In the genomic region with DNA sequence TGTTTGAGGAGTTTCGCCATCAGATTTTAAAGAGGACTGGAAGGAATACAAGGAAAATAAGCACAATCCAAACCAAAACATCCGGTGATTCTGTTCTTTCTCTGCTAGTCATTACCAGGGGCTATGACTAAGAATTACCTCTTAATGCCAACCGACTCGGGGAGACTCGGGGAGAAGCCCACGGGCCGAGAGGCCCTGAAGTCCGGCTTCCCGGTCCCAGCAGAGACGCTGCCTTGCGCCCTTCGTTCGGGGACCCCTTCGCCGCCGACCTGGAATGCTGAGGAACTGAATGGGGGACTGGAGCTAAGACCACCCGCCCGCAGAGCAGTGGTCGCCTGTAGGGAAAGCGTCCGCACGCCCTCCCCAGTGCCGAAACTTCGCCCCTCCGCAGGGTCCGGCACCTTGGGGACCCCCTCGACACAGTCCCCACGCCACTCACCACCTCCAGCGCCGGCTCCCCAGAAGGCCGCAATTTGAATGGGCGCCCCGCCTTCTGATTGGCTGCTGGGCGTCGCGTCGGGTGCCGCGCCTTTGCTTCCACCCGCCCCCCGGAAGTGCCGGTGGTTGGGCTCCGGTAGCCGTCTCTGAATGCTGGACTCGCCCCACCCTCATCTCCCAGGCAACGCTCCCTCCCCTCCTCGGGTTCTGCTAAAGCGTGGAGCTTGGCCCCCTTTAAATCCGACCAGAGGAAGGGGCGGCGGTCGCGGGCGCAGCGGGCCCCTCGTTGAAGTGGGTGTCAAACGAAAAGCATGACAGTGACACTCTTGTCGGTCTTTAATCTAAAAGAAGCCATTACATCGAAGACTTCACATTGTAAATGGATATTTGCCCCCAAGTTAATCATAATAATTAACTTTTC, we compare ENCODE assay signal across 1 cellular context.
TF ChIP-seq lines count a peak whose summit lies in the region.

KIF14 (minus strand) TSS at position 479 of the 859 bp plus-strand sequence. CDS start 2,028 bp downstream, outside the sequence.

TF ChIP-seq in HepG2, 621 proteins besides CTCF, POLR2A, EP300 and RAD21 (continued from another document and continues in another):
- TF ChIP-seq ZNF703 (CRISPR knock-in tag; IDR thresholded peaks at IDR 0.05; ENCODE audit: borderline replicate concordance) (no peak), ZNF136 (CRISPR knock-in tag; IDR thresholded peaks at IDR 0.05; ENCODE audit: low read depth) (no peak), AHR (CRISPR knock-in tag; IDR thresholded peaks at IDR 0.05) (no peak), TAF15 (IDR thresholded peaks at IDR 0.05; ENCODE audit: low read depth, low read length, poor library complexity, severe bottlenecking) (peak; percentile 91), ZNF33A (CRISPR knock-in tag; IDR thresholded peaks at IDR 0.05; ENCODE audit: borderline replicate concordance) (no peak), HMG20B (CRISPR knock-in tag; conservative IDR thresholded peaks at IDR 0.05) (no peak), ELK4 (CRISPR knock-in tag; IDR thresholded peaks at IDR 0.05; ENCODE audit: borderline replicate concordance) (no peak), RFX5 (IDR thresholded peaks at IDR 0.05; ENCODE audit: low read depth, low read length) (peak; percentile 40; the same call in 1 of the 2 replicates), PRDM15 (CRISPR knock-in tag; IDR thresholded peaks at IDR 0.05) (peak; percentile 98), ZBTB1 (CRISPR knock-in tag; IDR thresholded peaks at IDR 0.05; ENCODE audit: borderline replicate concordance) (no peak), ZNF790 (CRISPR knock-in tag; IDR thresholded peaks at IDR 0.05; ENCODE audit: borderline replicate concordance) (no peak), DNMT1 (CRISPR knock-in tag; IDR thresholded peaks at IDR 0.05) (no peak), DZIP1 (CRISPR knock-in tag; IDR thresholded peaks at IDR 0.05) (no peak), SP2 (CRISPR knock-in tag; IDR thresholded peaks at IDR 0.05) (peak; percentile 89), MIXL1 (CRISPR knock-in tag; IDR thresholded peaks at IDR 0.05) (no peak), ZNF713 (CRISPR knock-in tag; IDR thresholded peaks at IDR 0.05) (no peak), ZNF569 (CRISPR knock-in tag; IDR thresholded peaks at IDR 0.05; ENCODE audit: borderline replicate concordance) (no peak), NR2F2 (IDR thresholded peaks at IDR 0.05; ENCODE audit: borderline replicate concordance, low read depth) (no peak), ATF1 (CRISPR knock-in tag; IDR thresholded peaks at IDR 0.05) (peak; percentile 91), PHF21A (CRISPR knock-in tag; IDR thresholded peaks at IDR 0.05) (peak; percentile 33; the same call in 1 of the 2 replicates), ZBTB25 (CRISPR knock-in tag; IDR thresholded peaks at IDR 0.05) (peak; percentile 34; the same call in 1 of the 2 replicates)
- TF ChIP-seq, protein P1, sequence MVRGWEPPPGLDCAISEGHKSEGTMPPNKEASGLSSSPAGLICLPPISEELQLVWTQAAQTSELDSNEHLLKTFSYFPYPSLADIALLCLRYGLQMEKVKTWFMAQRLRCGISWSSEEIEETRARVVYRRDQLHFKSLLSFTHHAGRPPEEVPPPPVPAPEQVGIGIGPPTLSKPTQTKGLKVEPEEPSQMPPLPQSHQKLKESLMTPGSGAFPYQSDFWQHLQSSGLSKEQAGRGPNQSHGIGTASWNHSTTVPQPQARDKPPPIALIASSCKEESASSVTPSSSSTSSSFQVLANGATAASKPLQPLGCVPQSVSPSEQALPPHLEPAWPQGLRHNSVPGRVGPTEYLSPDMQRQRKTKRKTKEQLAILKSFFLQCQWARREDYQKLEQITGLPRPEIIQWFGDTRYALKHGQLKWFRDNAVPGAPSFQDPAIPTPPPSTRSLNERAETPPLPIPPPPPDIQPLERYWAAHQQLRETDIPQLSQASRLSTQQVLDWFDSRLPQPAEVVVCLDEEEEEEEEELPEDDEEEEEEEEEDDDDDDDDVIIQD (CRISPR knock-in tag; IDR thresholded peaks at IDR 0.05; ENCODE audit: low read depth) = 0 out of 2 replicates have a peak, but pooled peaks have one; percentile 36
- TF ChIP-seq, protein P2, sequence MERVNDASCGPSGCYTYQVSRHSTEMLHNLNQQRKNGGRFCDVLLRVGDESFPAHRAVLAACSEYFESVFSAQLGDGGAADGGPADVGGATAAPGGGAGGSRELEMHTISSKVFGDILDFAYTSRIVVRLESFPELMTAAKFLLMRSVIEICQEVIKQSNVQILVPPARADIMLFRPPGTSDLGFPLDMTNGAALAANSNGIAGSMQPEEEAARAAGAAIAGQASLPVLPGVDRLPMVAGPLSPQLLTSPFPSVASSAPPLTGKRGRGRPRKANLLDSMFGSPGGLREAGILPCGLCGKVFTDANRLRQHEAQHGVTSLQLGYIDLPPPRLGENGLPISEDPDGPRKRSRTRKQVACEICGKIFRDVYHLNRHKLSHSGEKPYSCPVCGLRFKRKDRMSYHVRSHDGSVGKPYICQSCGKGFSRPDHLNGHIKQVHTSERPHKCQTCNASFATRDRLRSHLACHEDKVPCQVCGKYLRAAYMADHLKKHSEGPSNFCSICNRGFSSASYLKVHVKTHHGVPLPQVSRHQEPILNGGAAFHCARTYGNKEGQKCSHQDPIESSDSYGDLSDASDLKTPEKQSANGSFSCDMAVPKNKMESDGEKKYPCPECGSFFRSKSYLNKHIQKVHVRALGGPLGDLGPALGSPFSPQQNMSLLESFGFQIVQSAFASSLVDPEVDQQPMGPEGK (CRISPR knock-in tag; IDR thresholded peaks at IDR 0.05) = peak; percentile 85
- TF ChIP-seq, protein P3, sequence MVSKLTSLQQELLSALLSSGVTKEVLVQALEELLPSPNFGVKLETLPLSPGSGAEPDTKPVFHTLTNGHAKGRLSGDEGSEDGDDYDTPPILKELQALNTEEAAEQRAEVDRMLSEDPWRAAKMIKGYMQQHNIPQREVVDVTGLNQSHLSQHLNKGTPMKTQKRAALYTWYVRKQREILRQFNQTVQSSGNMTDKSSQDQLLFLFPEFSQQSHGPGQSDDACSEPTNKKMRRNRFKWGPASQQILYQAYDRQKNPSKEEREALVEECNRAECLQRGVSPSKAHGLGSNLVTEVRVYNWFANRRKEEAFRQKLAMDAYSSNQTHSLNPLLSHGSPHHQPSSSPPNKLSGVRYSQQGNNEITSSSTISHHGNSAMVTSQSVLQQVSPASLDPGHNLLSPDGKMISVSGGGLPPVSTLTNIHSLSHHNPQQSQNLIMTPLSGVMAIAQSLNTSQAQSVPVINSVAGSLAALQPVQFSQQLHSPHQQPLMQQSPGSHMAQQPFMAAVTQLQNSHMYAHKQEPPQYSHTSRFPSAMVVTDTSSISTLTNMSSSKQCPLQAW (CRISPR knock-in tag; IDR thresholded peaks at IDR 0.05) = peak; percentile 43; the same call in 1 of the 2 replicates
- TF ChIP-seq, protein P4, sequence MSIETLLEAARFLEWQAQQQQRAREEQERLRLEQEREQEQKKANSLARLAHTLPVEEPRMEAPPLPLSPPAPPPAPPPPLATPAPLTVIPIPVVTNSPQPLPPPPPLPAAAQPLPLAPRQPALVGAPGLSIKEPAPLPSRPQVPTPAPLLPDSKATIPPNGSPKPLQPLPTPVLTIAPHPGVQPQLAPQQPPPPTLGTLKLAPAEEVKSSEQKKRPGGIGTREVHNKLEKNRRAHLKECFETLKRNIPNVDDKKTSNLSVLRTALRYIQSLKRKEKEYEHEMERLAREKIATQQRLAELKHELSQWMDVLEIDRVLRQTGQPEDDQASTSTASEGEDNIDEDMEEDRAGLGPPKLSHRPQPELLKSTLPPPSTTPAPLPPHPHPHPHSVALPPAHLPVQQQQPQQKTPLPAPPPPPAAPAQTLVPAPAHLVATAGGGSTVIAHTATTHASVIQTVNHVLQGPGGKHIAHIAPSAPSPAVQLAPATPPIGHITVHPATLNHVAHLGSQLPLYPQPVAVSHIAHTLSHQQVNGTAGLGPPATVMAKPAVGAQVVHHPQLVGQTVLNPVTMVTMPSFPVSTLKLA (IDR thresholded peaks at IDR 0.05) = peak; percentile 34; the same call in 1 of the 2 replicates
- TF ChIP-seq, protein P5, sequence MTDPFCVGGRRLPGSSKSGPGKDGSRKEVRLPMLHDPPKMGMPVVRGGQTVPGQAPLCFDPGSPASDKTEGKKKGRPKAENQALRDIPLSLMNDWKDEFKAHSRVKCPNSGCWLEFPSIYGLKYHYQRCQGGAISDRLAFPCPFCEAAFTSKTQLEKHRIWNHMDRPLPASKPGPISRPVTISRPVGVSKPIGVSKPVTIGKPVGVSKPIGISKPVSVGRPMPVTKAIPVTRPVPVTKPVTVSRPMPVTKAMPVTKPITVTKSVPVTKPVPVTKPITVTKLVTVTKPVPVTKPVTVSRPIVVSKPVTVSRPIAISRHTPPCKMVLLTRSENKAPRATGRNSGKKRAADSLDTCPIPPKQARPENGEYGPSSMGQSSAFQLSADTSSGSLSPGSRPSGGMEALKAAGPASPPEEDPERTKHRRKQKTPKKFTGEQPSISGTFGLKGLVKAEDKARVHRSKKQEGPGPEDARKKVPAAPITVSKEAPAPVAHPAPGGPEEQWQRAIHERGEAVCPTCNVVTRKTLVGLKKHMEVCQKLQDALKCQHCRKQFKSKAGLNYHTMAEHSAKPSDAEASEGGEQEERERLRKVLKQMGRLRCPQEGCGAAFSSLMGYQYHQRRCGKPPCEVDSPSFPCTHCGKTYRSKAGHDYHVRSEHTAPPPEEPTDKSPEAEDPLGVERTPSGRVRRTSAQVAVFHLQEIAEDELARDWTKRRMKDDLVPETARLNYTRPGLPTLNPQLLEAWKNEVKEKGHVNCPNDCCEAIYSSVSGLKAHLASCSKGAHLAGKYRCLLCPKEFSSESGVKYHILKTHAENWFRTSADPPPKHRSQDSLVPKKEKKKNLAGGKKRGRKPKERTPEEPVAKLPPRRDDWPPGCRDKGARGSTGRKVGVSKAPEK (CRISPR knock-in tag; IDR thresholded peaks at IDR 0.05; ENCODE audit: borderline replicate concordance) = no peak
- TF ChIP-seq, protein P6, sequence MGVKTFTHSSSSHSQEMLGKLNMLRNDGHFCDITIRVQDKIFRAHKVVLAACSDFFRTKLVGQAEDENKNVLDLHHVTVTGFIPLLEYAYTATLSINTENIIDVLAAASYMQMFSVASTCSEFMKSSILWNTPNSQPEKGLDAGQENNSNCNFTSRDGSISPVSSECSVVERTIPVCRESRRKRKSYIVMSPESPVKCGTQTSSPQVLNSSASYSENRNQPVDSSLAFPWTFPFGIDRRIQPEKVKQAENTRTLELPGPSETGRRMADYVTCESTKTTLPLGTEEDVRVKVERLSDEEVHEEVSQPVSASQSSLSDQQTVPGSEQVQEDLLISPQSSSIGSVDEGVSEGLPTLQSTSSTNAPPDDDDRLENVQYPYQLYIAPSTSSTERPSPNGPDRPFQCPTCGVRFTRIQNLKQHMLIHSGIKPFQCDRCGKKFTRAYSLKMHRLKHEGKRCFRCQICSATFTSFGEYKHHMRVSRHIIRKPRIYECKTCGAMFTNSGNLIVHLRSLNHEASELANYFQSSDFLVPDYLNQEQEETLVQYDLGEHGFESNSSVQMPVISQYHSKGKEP (CRISPR knock-in tag; IDR thresholded peaks at IDR 0.05) = no peak
